In genomic region chr2:101329026-101329425, GRCh38 we compare ENCODE assay signal across 14 cellular contexts. TPM values are rescaled to one million over a fixed set of nuclear protein-coding genes. Genes with fewer than 3 reads are reported as not detected.
DNase-seq lines count a peak whose midpoint lies in the region; ATAC-seq, FAIRE-seq and TF ChIP-seq lines count a peak whose summit lies in the region.
"Had no signal": no experiment of that assay in that cellular context is flagged by ENCODE, and none has a peak within 500 bp of the region (broad histone marks: within the 10 kb centered on the region; RNA-seq: fewer than 3 reads in every experiment).

No MANE protein-coding gene starts in this region.

- no peak overlapping the region for H3K4me3 ChIP-seq in bronchial epithelial cell (ENCODE audit: low read depth, low read length)
- no peak overlapping the region for H3K4me3 ChIP-seq in parathyroid adenoma (ENCODE audit: low read depth, low read length)
- H3K4me3 ChIP-seq: GM12878 had no signal

- no peak overlapping the region for H3K4me2 ChIP-seq in parathyroid adenoma (ENCODE audit: low read length)
- H3K4me2 ChIP-seq: KMS-11 had no signal

- no peaks in the 10 kb centered on the region for H3K27me3 ChIP-seq in bronchial epithelial cell (ENCODE audit: control insufficient read depth, insufficient read depth, low read length)
- no peaks in the 10 kb centered on the region for H3K27me3 ChIP-seq in parathyroid adenoma (ENCODE audit: control insufficient read depth, insufficient read depth, low read length)

- no peak for DNase-seq in activated CD4-positive, CD25-positive, alpha-beta regulatory T cell (lab: John Stamatoyannopoulos, UW)
- DNase-seq in NCI-H2171 (lab: John Stamatoyannopoulos, UW) (peak; percentile 11), bronchial epithelial cell (ENCODE audit: low read depth) (peak; percentile 75), NCI-H2081 (lab: John Stamatoyannopoulos, UW) (no peak)
- DNase-seq: 8988T; cortex of kidney; stimulated activated CD4-positive, alpha-beta T cell treated with anti-CD3 and anti-CD28 coated beads, Interleukin-2, amount 100 ng/mL, for 24 hours had no signal

- no peak for FAIRE-seq in bronchial epithelial cell (lab: Jason Lieb, UNC)
- FAIRE-seq: GM12878 had no signal

- H3K36me3 ChIP-seq in bronchial epithelial cell (ENCODE audit: control insufficient read depth, insufficient read depth, low read length): no peaks in the 10 kb centered on the region
- H3K36me3 ChIP-seq in parathyroid adenoma (ENCODE audit: control insufficient read depth, insufficient read depth, low read length): no peaks in the 10 kb centered on the region

- TF ChIP-seq CTCF in bronchial epithelial cell (IDR thresholded peaks at IDR 0.05; ENCODE audit: insufficient read depth, low read length, severe bottlenecking) (no peak), parathyroid adenoma (IDR thresholded peaks at IDR 0.05) (no peak)

- peaks cover 8% of the 10 kb centered on the region for H3K4me1 ChIP-seq in parathyroid adenoma

- H2AFZ ChIP-seq in parathyroid adenoma: no peak overlapping the region

- ATAC-seq in activated CD4-positive, CD25-positive, alpha-beta regulatory T cell treated with anti-CD3 and anti-CD28 coated beads, Interleukin-2, amount 50 U/mL, for 24 hours: peak; percentile 81 to 91
- ATAC-seq in HG03432 (IDR thresholded peaks at IDR 0.05; ENCODE audit: unreplicated experiment): no peak
- ATAC-seq in HG02981 (IDR thresholded peaks at IDR 0.05; ENCODE audit: unreplicated experiment): no peak
- ATAC-seq: GM12878 had no signal

- peak overlapping the region; percentile 79 for H3K27ac ChIP-seq in parathyroid adenoma
- H3K27ac ChIP-seq: KMS-11 had no signal

- no peaks in the 10 kb centered on the region for H3K9me3 ChIP-seq in parathyroid adenoma (ENCODE audit: control insufficient read depth, low read length)

- H3K9ac ChIP-seq in parathyroid adenoma: no peak overlapping the region
- H3K9ac ChIP-seq: KMS-11 had no signal

- no peaks in the 10 kb centered on the region for H3K79me2 ChIP-seq in parathyroid adenoma

RNA-seq across cellular contexts. Expression of gene RNF149, which starts 20.5 kb away (rescaled TPM):
- 113 and 120 TPM in 2 replicates for total RNA-seq in bronchial epithelial cell

RNA-seq across cellular contexts. Expression of gene CREG2, which starts 58.3 kb away (rescaled TPM):
- 0.26 and 0.38 TPM in 2 replicates for total RNA-seq in bronchial epithelial cell
- total RNA-seq: activated T-cell treated with anti-CD3 and anti-CD28 coated beads, Interleukin-2, amount 50 U/mL, for 72 hours; GM12878 had no signal

Comparison
In these comparisons a context has a peak if more than half of its experiments do, and no peak if none do; other contexts are left out.
1. ATAC-seq: peak in activated CD4-positive, CD25-positive, alpha-beta regulatory T cell treated with anti-CD3 and anti-CD28 coated beads, Interleukin-2, amount 50 U/mL, for 24 hours (2 of 2); none in HG03432 (single experiment) and HG02981 (single experiment).
2. DNase-seq: peak in NCI-H2171 (single experiment) and bronchial epithelial cell (single experiment); none in activated CD4-positive, CD25-positive, alpha-beta regulatory T cell (0 of 4) and NCI-H2081 (0 of 2).